ENCODE assay signal across 7 cellular contexts in the genomic region with DNA sequence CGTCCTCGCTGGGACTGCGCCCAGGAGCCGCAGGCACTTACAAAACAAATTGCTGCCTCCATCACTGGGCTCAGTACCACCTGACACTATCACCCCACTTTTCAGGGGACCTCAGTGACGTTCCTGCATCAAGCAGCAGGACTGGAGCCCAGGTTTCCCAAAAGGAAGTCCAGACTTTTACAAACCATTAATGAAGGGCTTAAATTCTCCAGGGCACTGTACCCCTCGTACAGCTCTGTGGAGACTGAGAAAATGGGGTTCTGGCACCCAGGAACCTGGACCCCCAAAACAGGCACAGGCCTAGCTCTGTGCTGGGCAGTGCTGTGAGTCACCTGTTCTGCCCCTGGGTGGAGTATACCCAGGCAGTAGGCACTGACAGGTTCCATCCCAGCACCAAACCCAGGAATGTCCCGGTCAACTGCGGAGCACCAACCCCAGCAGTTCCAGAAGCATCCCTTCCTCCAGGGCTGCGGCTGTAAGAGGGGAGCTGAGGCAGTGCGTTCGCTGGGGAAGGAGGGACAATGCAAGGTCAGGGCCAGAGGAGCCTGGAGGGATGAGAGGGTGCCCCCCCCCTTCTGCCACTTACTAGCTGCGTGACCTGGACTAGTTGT. TPM values are rescaled to one million over a fixed set of nuclear protein-coding genes. Genes with fewer than 3 reads are reported as not detected.
DNase-seq lines count a peak whose midpoint lies in the region; ATAC-seq and TF ChIP-seq lines count a peak whose summit lies in the region.

No MANE protein-coding gene starts in this region.

- peak overlapping the region; percentile 38 for H3K9ac ChIP-seq in OCI-LY3 (ENCODE audit: low read length)

- peak overlapping the region; percentile 99 for H2AFZ ChIP-seq in OCI-LY3 (ENCODE audit: low read depth, low read length)

- no peaks in the 10 kb centered on the region for H3K36me3 ChIP-seq in OCI-LY3 (replicated peaks; ENCODE audit: low read depth, low read length)

- peak overlapping the region; percentile 82 for H3K4me3 ChIP-seq in OCI-LY3 (ENCODE audit: low read length)
- peak overlapping the region in 4 of 7 experiments; percentile 46 to 53 (median 47) for H3K4me3 ChIP-seq in skin epidermis
- no peak overlapping the region for H3K4me3 ChIP-seq in lower leg skin (ENCODE audit: low read depth, poor library complexity, severe bottlenecking)

- H3K4me1 ChIP-seq in OCI-LY3 (ENCODE audit: low read length): peaks cover 10% of the 10 kb centered on the region

- H3K4me2 ChIP-seq in OCI-LY3 (ENCODE audit: low read length): peak overlapping the region; percentile 95

- peak; percentile 5 for ATAC-seq in GM21367 (IDR thresholded peaks at IDR 0.05; ENCODE audit: unreplicated experiment)
- peak; percentile 25 for ATAC-seq in esophagus mucosa

- TF ChIP-seq CTCF in OCI-LY3 (IDR thresholded peaks at IDR 0.05; ENCODE audit: low read depth, low read length) (no peak; the same call in none of the 2 replicates), lower leg skin (IDR thresholded peaks at IDR 0.05) (no peak)

- intact Hi-C loops in lower leg skin (cut with DNase I; ENCODE audit: low total_unique reads): no loop called here

- TF ChIP-seq POLR2A in lower leg skin (IDR thresholded peaks at IDR 0.05): no peak

- H3K9me3 ChIP-seq in OCI-LY3 (ENCODE audit: insufficient read depth, low read length): no peaks in the 10 kb centered on the region

- H3K27ac ChIP-seq in OCI-LY3 (ENCODE audit: low read length) (no peak overlapping the region), skin epidermis (peak overlapping the region in 2 of 21 experiments; percentile 81 to 82)

- peaks cover 12% of the 10 kb centered on the region for H3K27me3 ChIP-seq in OCI-LY3 (ENCODE audit: low read depth, low read length)

- 10 to 24% methylated on average over 10 of the region's 12 CpGs for WGBS in lower leg skin, 2 donors

- DNase-seq in T-helper 9 cell: no peak
- no peak for DNase-seq in NCI-H345 treated with DMSO at 0.1 percent for 48 hours (lab: John Stamatoyannopoulos, UW; ENCODE audit: unreplicated experiment)
- no peak for DNase-seq in lower leg skin (ENCODE audit: low spot score in 2 of 2)

- H3K79me2 ChIP-seq in OCI-LY3 (ENCODE audit: low read length): no peaks in the 10 kb centered on the region

- no peaks in the 10 kb centered on the region for H4K20me1 ChIP-seq in OCI-LY3 (ENCODE audit: insufficient read depth, low read length)

RNA-seq across cellular contexts. Expression of a gene that starts 24.6 kb away (rescaled TPM):
- not detected for total RNA-seq in esophagus mucosa
- total RNA-seq in lower leg skin: not detected

RNA-seq across cellular contexts. Expression of a gene that starts 36.3 kb away (rescaled TPM):
- total RNA-seq in esophagus mucosa (11.7 TPM), lower leg skin (10 to 100 TPM in 2 of 4 donors, 1 to 10 TPM in 2; 9.6 to 18.1 (median 12.8) TPM)

RNA-seq across cellular contexts. Expression of a gene that starts 55.3 kb away (rescaled TPM):
- total RNA-seq in esophagus mucosa (19.0 TPM), lower leg skin (10 to 100 TPM in 3 of 4 donors, 1 to 10 TPM in 1; 9.7 to 30.2 (median 23.3) TPM)

RNA-seq across cellular contexts. Expression of a gene that starts 56.4 kb away (rescaled TPM):
- 253 TPM for total RNA-seq in esophagus mucosa
- total RNA-seq in lower leg skin: 100 to 1,000 TPM; 141 to 173 (median 156) TPM
